Comparison of ENCODE assay signal across 8 cellular contexts in genomic region chr11:3824714-3825472, GRCh38. TPM values are rescaled to one million over a fixed set of nuclear protein-coding genes. Genes with fewer than 3 reads are reported as not detected.
DNase-seq lines count a peak whose midpoint lies in the region; ATAC-seq, FAIRE-seq and TF ChIP-seq lines count a peak whose summit lies in the region.

No MANE protein-coding gene starts in this region.

- in situ Hi-C loops in GM12878 (cut with MboI) = loop anchor here (25.0 kb wide), 1 partner anchor 562 kb away; the partner anchor contains the start of gene TRIM21

- FAIRE-seq in HTR-8/SVneo (lab: Jason Lieb, UNC) (peak; percentile 64), TTC549 (lab: Jason Lieb, UNC) (peak; percentile 36), GM12878 (lab: Jason Lieb, UNC) (peak; percentile 95)

- WGBS in GM12878 (ENCODE audit: insufficient coverage, insufficient replicate concordance, low lambda C conversion rate, missing lambda C conversion rate) = 58% methylated on average over 18 of the region's 18 CpGs

- intact Hi-C loops in GM12878 (cut with micrococcal nuclease; ENCODE audit: unreplicated experiment) = loop anchor here (1.0 kb wide), 2 partner anchors 16 to 247 kb away; no protein-coding TSS in a partner anchor
- intact Hi-C loops in left colon (cut with DNase I, micrococcal nuclease) = no loop called here

- no peak overlapping the region for H3K27ac ChIP-seq in GM12878 (ENCODE audit: control insufficient read depth, insufficient read depth)

- peaks cover 13 to 33% of the 10 kb centered on the region in 2 experiments for H3K36me3 ChIP-seq in GM12878 (ENCODE audit: control insufficient read depth in 2 of 2, insufficient read depth in 2 of 2, low read length in 1 of 2)

- DNase-seq in DMS53 (lab: John Stamatoyannopoulos, UW) (peak; percentile 85), HTR-8/SVneo (ENCODE audit: insufficient read length, low spot score) (peak; percentile 42), GM12878 (ENCODE audit: low read depth, low spot score) (no peak), left colon (peak in 1 of 2 donors; percentile 77), dedifferentiated amniotic fluid mesenchymal stem cell (ENCODE audit: extremely low spot score) (no peak)
- DNase-seq in stimulated activated CD8-positive, alpha-beta memory T cell treated with anti-CD3 and anti-CD28 coated beads, Interleukin-15, amount 100 ng/mL, for 4 hours (ENCODE audit: low read depth in 2 of 2) = peak; percentile 51 to 71

- H4K20me1 ChIP-seq in GM12878 (ENCODE audit: control insufficient read depth, insufficient read depth) = no peaks in the 10 kb centered on the region; the same call in 1 of the 2 replicates

- H3K79me2 ChIP-seq in GM12878 (ENCODE audit: control insufficient read depth, insufficient read depth, low read length) = peaks cover 4% of the 10 kb centered on the region

- H3K27me3 ChIP-seq in GM12878 (replicated peaks in 1 of 2; ENCODE audit: control insufficient read depth in 2 of 2, insufficient read depth in 2 of 2, low read length in 1 of 2) = no peaks in the 10 kb centered on the region

- peaks cover 2% of the 10 kb centered on the region; the same call in 1 of the 2 replicates for H3K4me1 ChIP-seq in GM12878 (ENCODE audit: control insufficient read depth, insufficient read depth, low read length)

- RAD21 ChIA-PET in GM12878 (lab: Charles Lee; ENCODE audit: unreplicated experiment) = interaction anchor here (0.9 to 3.0 kb wide), 5 partner anchors 12 to 247 kb away, joined by 3 to 24 read pairs (median 10); partner anchors contain the start of gene RHOG

- no peak overlapping the region for H3K4me3 ChIP-seq in GM12878

- no TSS peak for BruUV-seq in GM12878 (replicated peaks; lab: Mats Ljungman, UMichigan)

- peak; percentile 75 for TF ChIP-seq RAD21 in GM12878 (IDR thresholded peaks at IDR 0.05; ENCODE audit: insufficient read depth, low read depth, low read length)

- no peak overlapping the region for H3K4me2 ChIP-seq in GM12878 (ENCODE audit: control insufficient read depth, insufficient read depth)

- H2AFZ ChIP-seq in GM12878 (ENCODE audit: control insufficient read depth, low read depth, low read length) = no peak overlapping the region

- ATAC-seq in GM21360 (IDR thresholded peaks at IDR 0.05; ENCODE audit: unreplicated experiment) = peak; percentile 73
- peak; percentile 97 for ATAC-seq in GM12878
- peak; percentile 67 for ATAC-seq in left colon

- no peaks in the 10 kb centered on the region for H3K9me3 ChIP-seq in GM12878 (replicated peaks; ENCODE audit: control insufficient read depth, insufficient read depth, low read length)

- TF ChIP-seq EP300 in GM12878 (IDR thresholded peaks at IDR 0.05; ENCODE audit: borderline replicate concordance in 1 of 2, control insufficient read depth in 1 of 2, low read depth in 2 of 2, low read length in 2 of 2) = no peak

- POLR2A ChIA-PET in GM12878 (lab: Charles Lee) = interaction anchor here (0.6 to 1.4 kb wide), 4 partner anchors 16 to 276 kb away, joined by 3 to 7 read pairs (median 4); partner anchors contain the start of gene RHOG

- TF ChIP-seq CTCF in GM12878 (IDR thresholded peaks at IDR 0.05 in 2 of 3, conservative IDR thresholded peaks at IDR 0.05 in 1 of 3; ENCODE audit: control insufficient read depth in 2 of 3, extremely low read depth in 1 of 3, insufficient read depth in 1 of 3, low read depth in 3 of 3, low read length in 3 of 3) = peak; percentile 83 to 97 (median 96)

- CTCF ChIA-PET in GM12878 (lab: Yijun Ruan, JAX) = interaction anchor here (0.7 to 3.8 kb wide), 8 partner anchors 11 to 248 kb away, joined by 3 to 35 read pairs (median 7); partner anchors contain the start of gene RHOG

- TF ChIP-seq POLR2A in GM12878 (IDR thresholded peaks at IDR 0.05; ENCODE audit: low read depth, low read length) = peak; percentile 12; the same call in 1 of the 2 replicates

- SMC1A ChIA-PET in GM12878 (lab: Charles Lee; ENCODE audit: uncharacterized antibody, unreplicated experiment) = interaction anchor here (0.8 to 2.1 kb wide), 9 partner anchors 11 to 256 kb away, joined by 3 to 10 read pairs (median 6); no protein-coding TSS in a partner anchor

- H3K9ac ChIP-seq in GM12878 (ENCODE audit: control insufficient read depth, insufficient read depth, low read length) = no peak overlapping the region

TF ChIP-seq in GM12878, 131 proteins besides CTCF, POLR2A, EP300 and RAD21 (continues in another document):
- no peak for TF ChIP-seq NR2C1 (IDR thresholded peaks at IDR 0.05)

RNA-seq across cellular contexts. Expression of gene RHOG, which starts 15.9 kb away (rescaled TPM):
- 35.7 and 37.8 TPM in 2 replicates for total RNA-seq in GM12878 (2013; cell fraction: nucleolus; rRNA removed)
- total RNA-seq in GM12878 (2014; rRNA removed) = 56.2 and 64.7 TPM in 2 replicates
- total RNA-seq in GM12878 (2014; rRNA removed; fragmentation: Illumina TruSeq; extraction: Trizol) = 47.7 and 48.8 TPM in 2 replicates
- 128 and 137 TPM in 2 replicates for total RNA-seq in GM12878 (2021)
- polyA plus RNA-seq in GM12878 (2011; ENCODE audit: low read depth) = 51.6 TPM
- polyA plus RNA-seq in GM12878 (2011; rRNA removed) = 45.0 and 121 TPM in 2 replicates
- 237 and 296 TPM in 2 replicates for polyA plus RNA-seq in GM12878 (2011; cell fraction: cytosol; rRNA removed)
- 108 and 111 TPM in 2 replicates for polyA plus RNA-seq in GM12878 (2011; cell fraction: nucleus; rRNA removed)
- polyA plus RNA-seq in GM12878 (2012) = 103 and 132 TPM in 2 replicates
- polyA plus RNA-seq in GM12878 (2014; fragmentation: Illumina TruSeq; extraction: Trizol) = 51.4 and 98.2 TPM in 2 replicates
- polyA plus RNA-seq in GM12878 (2014; fragmentation: Nextera tagmentation; extraction: Ambion mirVana) = 10 to 100 TPM; 16.0 to 42.0 TPM
- polyA plus RNA-seq in GM12878 (2014; rRNA removed) = 172 and 192 TPM in 2 replicates
- polyA plus RNA-seq in GM12878 (2016; fragmentation: Nextera tagmentation; extraction: Ambion mirVana) = 100 to 1,000 TPM in 1 of 2 experiments, 10 to 100 TPM in 1; 91.4 to 109 TPM
- 171 and 213 TPM in 2 replicates for polyA minus RNA-seq in GM12878 (2011; rRNA and poly(A)+ RNA removed)
- polyA minus RNA-seq in GM12878 (2011; cell fraction: cytosol; rRNA and poly(A)+ RNA removed) = 95.8 and 106 TPM in 2 replicates
- polyA minus RNA-seq in GM12878 (2011; cell fraction: nucleus; rRNA and poly(A)+ RNA removed) = 45.0 and 71.6 TPM in 2 replicates
- total RNA-seq in left colon = 10 to 100 TPM; 65.7 to 71.8 TPM

RNA-seq across cellular contexts. Expression of gene PGAP2, which starts 16.5 kb away (rescaled TPM):
- 33.0 and 36.2 TPM in 2 replicates for total RNA-seq in GM12878 (2013; cell fraction: nucleolus; rRNA removed)
- total RNA-seq in GM12878 (2014; rRNA removed) (23.3 and 24.9 TPM in 2 replicates), GM12878 (2014; rRNA removed; fragmentation: Illumina TruSeq; extraction: Trizol) (12.3 and 13.1 TPM in 2 replicates), GM12878 (2021) (26.4 and 27.7 TPM in 2 replicates), left colon (10 to 100 TPM; 21.3 to 26.8 TPM)
- 21.2 TPM for polyA plus RNA-seq in GM12878 (2011; ENCODE audit: low read depth)
- polyA plus RNA-seq in GM12878 (2011; rRNA removed) (16.6 and 34.5 TPM in 2 replicates), GM12878 (2014; fragmentation: Illumina TruSeq; extraction: Trizol) (25.0 and 30.5 TPM in 2 replicates), GM12878 (2014; fragmentation: Nextera tagmentation; extraction: Ambion mirVana) (10 to 100 TPM; 25.4 to 37.4 TPM), GM12878 (2014; rRNA removed) (35.6 and 36.2 TPM in 2 replicates), GM12878 (2016; fragmentation: Nextera tagmentation; extraction: Ambion mirVana) (10 to 100 TPM; 33.4 to 37.2 TPM)
- polyA plus RNA-seq in GM12878 (2011; cell fraction: cytosol; rRNA removed) = 39.5 and 49.8 TPM in 2 replicates
- 66.3 and 87.2 TPM in 2 replicates for polyA plus RNA-seq in GM12878 (2011; cell fraction: nucleus; rRNA removed)
- 32.0 and 34.8 TPM in 2 replicates for polyA plus RNA-seq in GM12878 (2012)
- 43.8 and 54.2 TPM in 2 replicates for polyA minus RNA-seq in GM12878 (2011; rRNA and poly(A)+ RNA removed)
- polyA minus RNA-seq in GM12878 (2011; cell fraction: cytosol; rRNA and poly(A)+ RNA removed) = 13.0 and 13.3 TPM in 2 replicates
- 11.4 and 12.9 TPM in 2 replicates for polyA minus RNA-seq in GM12878 (2011; cell fraction: nucleus; rRNA and poly(A)+ RNA removed)

RNA-seq across cellular contexts. Expression of gene NUP98, which starts 27.5 kb away (rescaled TPM):
- 266 and 283 TPM in 2 replicates for total RNA-seq in GM12878 (2013; cell fraction: nucleolus; rRNA removed)
- 108 and 115 TPM in 2 replicates for total RNA-seq in GM12878 (2014; rRNA removed)
- 87.2 and 87.4 TPM in 2 replicates for total RNA-seq in GM12878 (2014; rRNA removed; fragmentation: Illumina TruSeq; extraction: Trizol)
- 69.1 and 74.8 TPM in 2 replicates for total RNA-seq in GM12878 (2021)
- 31.5 TPM for polyA plus RNA-seq in GM12878 (2011; ENCODE audit: low read depth)
- polyA plus RNA-seq in GM12878 (2011; rRNA removed) = 60.6 and 88.1 TPM in 2 replicates
- 134 and 136 TPM in 2 replicates for polyA plus RNA-seq in GM12878 (2011; cell fraction: cytosol; rRNA removed)
- polyA plus RNA-seq in GM12878 (2011; cell fraction: nucleus; rRNA removed) = 134 and 159 TPM in 2 replicates
- 34.0 and 39.3 TPM in 2 replicates for polyA plus RNA-seq in GM12878 (2012)
- 72.0 and 96.6 TPM in 2 replicates for polyA plus RNA-seq in GM12878 (2014; fragmentation: Illumina TruSeq; extraction: Trizol)
- polyA plus RNA-seq in GM12878 (2014; fragmentation: Nextera tagmentation; extraction: Ambion mirVana) = 10 to 100 TPM; 21.7 to 23.7 TPM
- polyA plus RNA-seq in GM12878 (2014; rRNA removed) = 75.7 and 82.9 TPM in 2 replicates
- 10 to 100 TPM; 47.8 to 56.0 TPM for polyA plus RNA-seq in GM12878 (2016; fragmentation: Nextera tagmentation; extraction: Ambion mirVana)
- 237 and 286 TPM in 2 replicates for polyA minus RNA-seq in GM12878 (2011; rRNA and poly(A)+ RNA removed)
- 82.7 and 83.8 TPM in 2 replicates for polyA minus RNA-seq in GM12878 (2011; cell fraction: cytosol; rRNA and poly(A)+ RNA removed)
- 64.2 and 108 TPM in 2 replicates for polyA minus RNA-seq in GM12878 (2011; cell fraction: nucleus; rRNA and poly(A)+ RNA removed)
- total RNA-seq in left colon = 10 to 100 TPM; 47.9 to 55.9 TPM

RNA-seq across cellular contexts. Expression of gene STIM1, which starts 30.6 kb away (rescaled TPM):
- 113 and 116 TPM in 2 replicates for total RNA-seq in GM12878 (2013; cell fraction: nucleolus; rRNA removed)
- total RNA-seq in GM12878 (2014; rRNA removed) (21.6 and 24.0 TPM in 2 replicates), GM12878 (2014; rRNA removed; fragmentation: Illumina TruSeq; extraction: Trizol) (24.9 and 26.0 TPM in 2 replicates), GM12878 (2021) (55.9 and 57.7 TPM in 2 replicates), left colon (10 to 100 TPM; 64.7 to 65.4 TPM)
- 36.6 TPM for polyA plus RNA-seq in GM12878 (2011; ENCODE audit: low read depth)
- polyA plus RNA-seq in GM12878 (2011; rRNA removed) (36.3 and 39.3 TPM in 2 replicates), GM12878 (2014; fragmentation: Illumina TruSeq; extraction: Trizol) (29.1 and 37.0 TPM in 2 replicates), GM12878 (2014; fragmentation: Nextera tagmentation; extraction: Ambion mirVana) (1 to 10 TPM; 8.6 to 9.9 TPM), GM12878 (2014; rRNA removed) (26.7 and 31.0 TPM in 2 replicates), GM12878 (2016; fragmentation: Nextera tagmentation; extraction: Ambion mirVana) (10 to 100 TPM; 31.8 to 36.8 TPM)
- 40.8 and 42.5 TPM in 2 replicates for polyA plus RNA-seq in GM12878 (2011; cell fraction: cytosol; rRNA removed)
- 68.6 and 72.6 TPM in 2 replicates for polyA plus RNA-seq in GM12878 (2011; cell fraction: nucleus; rRNA removed)
- 45.2 and 48.9 TPM in 2 replicates for polyA plus RNA-seq in GM12878 (2012)
- 143 and 245 TPM in 2 replicates for polyA minus RNA-seq in GM12878 (2011; rRNA and poly(A)+ RNA removed)
- 25.1 and 38.3 TPM in 2 replicates for polyA minus RNA-seq in GM12878 (2011; cell fraction: cytosol; rRNA and poly(A)+ RNA removed)
- polyA minus RNA-seq in GM12878 (2011; cell fraction: nucleus; rRNA and poly(A)+ RNA removed) = 42.4 and 62.3 TPM in 2 replicates

Comparison
In these comparisons a context has a peak if more than half of its experiments do, and no peak if none do; other contexts are left out.
1. DNase-seq: peak in DMS53 (single experiment), HTR-8/SVneo (single experiment) and stimulated activated CD8-positive, alpha-beta memory T cell treated with anti-CD3 and anti-CD28 coated beads, Interleukin-15, amount 100 ng/mL, for 4 hours (2 of 2); none in GM12878 (single experiment) and dedifferentiated amniotic fluid mesenchymal stem cell (single experiment).
2. Peak in every context shown above with its lines, with median percentiles within 50 percentile points of each other: ATAC-seq.